Comparison of ENCODE assay signal across 9 cellular contexts in genomic region chr1:202164271-202165037, GRCh38. TPM values are rescaled to one million over a fixed set of nuclear protein-coding genes. Genes with fewer than 3 reads are reported as not detected.
DNase-seq lines count a peak whose midpoint lies in the region; ATAC-seq, FAIRE-seq and TF ChIP-seq lines count a peak whose summit lies in the region.
"Had no signal": no experiment of that assay in that cellular context is flagged by ENCODE, and none has a peak within 500 bp of the region (broad histone marks: within the 10 kb centered on the region; RNA-seq: fewer than 3 reads in every experiment).

No MANE protein-coding gene starts in this region.

- FAIRE-seq in GM12891 (lab: Jason Lieb, UNC) (peak; percentile 63), D721Med (lab: Jason Lieb, UNC) (no peak)

- no peak for TF ChIP-seq CTCF in mucosa of descending colon (IDR thresholded peaks at IDR 0.05)
- TF ChIP-seq CTCF in omental fat pad (IDR thresholded peaks at IDR 0.05), result no peak
- TF ChIP-seq CTCF in D721Med (IDR thresholded peaks at IDR 0.05; ENCODE audit: insufficient read depth, missing control alignments), result no peak

- ATAC-seq in HG02885 (IDR thresholded peaks at IDR 0.05; ENCODE audit: poor library complexity, unreplicated experiment) (peak; percentile 59), mucosa of descending colon (peak; percentile 53), omental fat pad (ENCODE audit: low FRiP score) (no peak)

- TF ChIP-seq POLR2A in GM12891 (IDR thresholded peaks at IDR 0.05; ENCODE audit: low read depth, low read length), result no peak

- no peaks in the 10 kb centered on the region for H3K9me3 ChIP-seq in mucosa of descending colon

- intact Hi-C loops in mucosa of descending colon (cut with DNase I, micrococcal nuclease), result no loop called here

- no peak overlapping the region for H3K4me3 ChIP-seq in mucosa of descending colon

- DNase-seq in GM12891 (ENCODE audit: insufficient read length, low spot score) (peak; percentile 76), mucosa of descending colon (peak in 1 of 3 donors; percentile 47), NCI-H510A treated with DMSO at 0.1 percent for 48 hours (lab: John Stamatoyannopoulos, UW) (no peak), omental fat pad (ENCODE audit: low spot score) (no peak), NCI-H146 treated with DMSO at 0.1 percent for 48 hours (lab: John Stamatoyannopoulos, UW; ENCODE audit: unreplicated experiment) (no peak), D721Med (ENCODE audit: insufficient read length, low spot score) (no peak)
- DNase-seq in activated CD4-positive, alpha-beta T cell treated with anti-CD3 and anti-CD28 coated beads for 1 hour, result peak; percentile 58

- H3K4me1 ChIP-seq in mucosa of descending colon (ENCODE audit: low read depth), result peaks cover 3% of the 10 kb centered on the region

- H3K36me3 ChIP-seq in mucosa of descending colon (ENCODE audit: low read depth), result no peaks in the 10 kb centered on the region

TF ChIP-seq in GM12891, 5 proteins besides CTCF, POLR2A, EP300 and RAD21:
- TF ChIP-seq POU2F2 (IDR thresholded peaks at IDR 0.05; ENCODE audit: low read depth, low read length), result peak; percentile 51; the same call in 1 of the 2 replicates
- no peak for TF ChIP-seq PAX5 (IDR thresholded peaks at IDR 0.05; ENCODE audit: insufficient read depth, low read length, severe bottlenecking)
- peak; percentile 42; the same call in 1 of the 2 replicates for TF ChIP-seq SPI1 (IDR thresholded peaks at IDR 0.05; ENCODE audit: low read depth, low read length)
TF ChIP-seq in GM12891: peak in this region for 2.

RNA-seq across cellular contexts. Expression of gene PTPN7, which starts 4.1 kb away (rescaled TPM):
- polyA plus RNA-seq in GM12891 (2012; ENCODE audit: low read depth, missing spikeins), result 56.6 TPM
- total RNA-seq in mucosa of descending colon (1 to 10 TPM; 5.0 to 6.3 (median 6.1) TPM), omental fat pad (10 to 100 TPM in 1 of 4 donors, 1 to 10 TPM in 3; 2.9 to 14.4 (median 4.6) TPM)
- total RNA-seq: lung microvascular endothelial cell had no signal

RNA-seq across cellular contexts. Expression of gene ARL8A, which starts 19.9 kb away (rescaled TPM):
- polyA plus RNA-seq in GM12891 (2012; ENCODE audit: low read depth, missing spikeins), result 12.4 TPM
- total RNA-seq in mucosa of descending colon (10 to 100 TPM; 36.3 to 69.6 (median 41.2) TPM), omental fat pad (10 to 100 TPM; 31.1 to 61.8 (median 43.0) TPM)

RNA-seq across cellular contexts. Expression of gene LGR6, which starts 29.1 kb away (rescaled TPM):
- polyA plus RNA-seq in GM12891 (2012; ENCODE audit: low read depth, missing spikeins), result not detected
- 1 to 10 TPM in 2 of 3 donors, under 1 TPM in 1; 0.66 to 4.2 (median 1.3) TPM for total RNA-seq in mucosa of descending colon
- total RNA-seq in omental fat pad, result under 1 TPM in 2 of 4 donors, not detected in 2; 0.28 to 0.32 TPM
- total RNA-seq: lung microvascular endothelial cell had no signal

RNA-seq across cellular contexts. Expression of gene GPR37L1, which starts 41.7 kb away (rescaled TPM):
- 0.04 TPM for polyA plus RNA-seq in GM12891 (2012; ENCODE audit: low read depth, missing spikeins)
- 1 to 10 TPM; 2.4 to 3.5 (median 2.9) TPM for total RNA-seq in mucosa of descending colon
- total RNA-seq in omental fat pad, result under 1 TPM in 1 of 4 donors, not detected in 3; 0.16 TPM

Comparison
In these comparisons a context has a peak if more than half of its experiments do, and no peak if none do; other contexts are left out.
1. DNase-seq: peak in GM12891 (single experiment) and activated CD4-positive, alpha-beta T cell treated with anti-CD3 and anti-CD28 coated beads for 1 hour (single experiment); none in NCI-H510A treated with DMSO at 0.1 percent for 48 hours (single experiment), omental fat pad (single experiment), NCI-H146 treated with DMSO at 0.1 percent for 48 hours (single experiment) and D721Med (single experiment).